ENCODE assay signal across 21 cellular contexts in the genomic region with DNA sequence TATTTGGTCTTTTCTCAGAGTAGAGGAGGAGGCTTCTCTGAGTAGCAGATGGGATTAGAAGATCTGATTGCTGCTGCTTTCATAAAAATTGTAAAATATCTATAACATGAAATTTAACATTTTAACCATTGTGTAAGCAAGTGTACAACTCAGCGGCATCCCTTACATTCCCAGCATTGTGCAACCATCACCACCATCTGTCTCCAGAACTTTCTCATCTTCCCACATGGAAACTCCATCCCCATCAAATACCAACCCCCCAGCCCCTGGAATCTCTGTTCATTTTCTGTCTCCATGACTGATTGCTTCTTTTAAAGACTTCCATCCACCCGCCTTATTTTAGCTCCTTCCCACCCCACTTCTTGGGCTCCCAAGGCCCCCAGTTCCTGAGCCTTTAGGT.
DNase-seq lines count a peak whose midpoint lies in the region; ATAC-seq and TF ChIP-seq lines count a peak whose summit lies in the region.
"Had no signal": no experiment of that assay in that cellular context is flagged by ENCODE, and none has a peak within 500 bp of the region (broad histone marks: within the 10 kb centered on the region; RNA-seq: fewer than 3 reads in every experiment).

No MANE protein-coding gene starts in this region.

- H3K27me3 Mint-ChIP-seq in nephron progenitor cell (ENCODE audit: low read depth, poor library complexity) = peaks cover 19% of the 10 kb centered on the region
- H3K27me3 Mint-ChIP-seq: CD4-positive, CD25-positive, alpha-beta regulatory T cell had no signal

- H3K9me3 Mint-ChIP-seq in nephron progenitor cell = no peaks in the 10 kb centered on the region
- H3K9me3 Mint-ChIP-seq: CD4-positive, CD25-positive, alpha-beta regulatory T cell had no signal

- H3K4me3 Mint-ChIP-seq in nephron progenitor cell = no peak overlapping the region
- H3K4me3 Mint-ChIP-seq: CD4-positive, CD25-positive, alpha-beta regulatory T cell had no signal

- H3K9ac ChIP-seq in rectal smooth muscle tissue (ENCODE audit: low read length) = no peak overlapping the region
- H3K9ac ChIP-seq: BLaER1 had no signal

- H3K4me3 ChIP-seq in AG10803 (ENCODE audit: low read length) (no peak overlapping the region), foreskin fibroblast (ENCODE audit: low read depth in 1 of 2, low read length in 2 of 2) (no peak overlapping the region), rectal smooth muscle tissue (ENCODE audit: low read length) (no peak overlapping the region)
- H3K4me3 ChIP-seq: BLaER1, MG63 had no signal

- no peak overlapping the region for H3K27ac Mint-ChIP-seq in nephron progenitor cell
- H3K27ac Mint-ChIP-seq: CD4-positive, CD25-positive, alpha-beta regulatory T cell had no signal

- ATAC-seq in HG02885 (IDR thresholded peaks at IDR 0.05; ENCODE audit: poor library complexity, unreplicated experiment) = no peak

- H3K36me3 Mint-ChIP-seq in nephron progenitor cell (ENCODE audit: low read depth) = no peaks in the 10 kb centered on the region
- H3K36me3 Mint-ChIP-seq: CD4-positive, CD25-positive, alpha-beta regulatory T cell had no signal

- H3K4me1 ChIP-seq in rectal smooth muscle tissue (ENCODE audit: control insufficient read depth, insufficient read depth, low read length) = peaks cover 38% of the 10 kb centered on the region

- no peaks in the 10 kb centered on the region for H3K27me3 ChIP-seq in rectal smooth muscle tissue (ENCODE audit: control insufficient read depth, insufficient read depth, low read length)
- H3K27me3 ChIP-seq: BLaER1, MG63 had no signal

- no peaks in the 10 kb centered on the region for H3K36me3 ChIP-seq in rectal smooth muscle tissue (ENCODE audit: control insufficient read depth, insufficient read depth, low read length)
- H3K36me3 ChIP-seq: BLaER1, MG63 had no signal

- peak overlapping the region; percentile 99 for H3K27ac ChIP-seq in rectal smooth muscle tissue (ENCODE audit: low read depth, low read length)
- H3K27ac ChIP-seq: BLaER1 had no signal

- no peak for TF ChIP-seq CTCF in AG10803 (conservative IDR thresholded peaks at IDR 0.05; ENCODE audit: low read length)
- no peak for TF ChIP-seq CTCF in foreskin fibroblast (IDR thresholded peaks at IDR 0.05; ENCODE audit: low read depth, low read length)
- no peak for TF ChIP-seq CTCF in nephron progenitor cell (IDR thresholded peaks at IDR 0.05)

- peaks cover 19% of the 10 kb centered on the region for H3K4me1 Mint-ChIP-seq in nephron progenitor cell
- H3K4me1 Mint-ChIP-seq: CD4-positive, CD25-positive, alpha-beta regulatory T cell had no signal

- DNase-seq in AG10803 (ENCODE audit: low read depth) = peak; percentile 78
- peak; percentile 90 for DNase-seq in amniotic epithelial cell (ENCODE audit: low read depth)
- DNase-seq in foreskin fibroblast = peak; percentile 43 to 75
- DNase-seq in dedifferentiated amniotic fluid mesenchymal stem cell (ENCODE audit: extremely low spot score) = no peak
- no peak for DNase-seq in T-helper 2 cell
- no peak for DNase-seq in nephron progenitor cell
- DNase-seq: 8988T; ACHN; CD4-positive, CD25-positive, alpha-beta regulatory T cell; H7; KG1; MG63; NCI-H1105 treated with DMSO at 0.1 percent for 48 hours; NCI-H146; NCI-H2029; NCI-H446; NCI-H524 treated with DMSO at 0.1 percent for 48 hours; NCI-H774 had no signal

Comparison
In these comparisons a context has a peak if more than half of its experiments do, and no peak if none do; other contexts are left out.
1. DNase-seq: peak in AG10803 (single experiment), amniotic epithelial cell (single experiment) and foreskin fibroblast (2 of 2); none in dedifferentiated amniotic fluid mesenchymal stem cell (single experiment), T-helper 2 cell (0 of 5) and nephron progenitor cell (single experiment).